In genomic region chr9:129522351-129522750, GRCh38 we compare ENCODE assay signal across 21 cellular contexts.
"Had no signal": no experiment of that assay in that cellular context is flagged by ENCODE, and none has a peak within 500 bp of the region (broad histone marks: within the 10 kb centered on the region; RNA-seq: fewer than 3 reads in every experiment).

No MANE protein-coding gene starts in this region.

- H3K9me3 ChIP-seq: SJSA1 had no signal

- H3K4me2 ChIP-seq: SK-N-SH had no signal

- H3K27me3 ChIP-seq: SJSA1 had no signal

- DNase-seq: KBM-7, MV-4-11, NCI-H1048, NCI-H1105, NCI-H1417, NCI-H146, NCI-H1694 treated with DMSO at 0.1 percent for 48 hours, NCI-H1930, NCI-H2081, NCI-H2107, NCI-H2227 treated with DMSO at 0.1 percent for 48 hours, NCI-H524 treated with DMSO at 0.1 percent for 48 hours, NCI-H69, NCI-H774, Right ventricle myocardium superior, RPMI8226, SIG-M5, SK-N-SH, SW 1271 had no signal

- H3K36me3 ChIP-seq: SJSA1 had no signal

- H3K4me1 ChIP-seq: SJSA1 had no signal

- H3K4me3 ChIP-seq: SJSA1 had no signal

- H3K9me2 ChIP-seq: SK-N-SH had no signal

- H3K27ac ChIP-seq: HL-60, SJSA1 had no signal
